ENCODE assay signal across 8 cellular contexts in the genomic region with DNA sequence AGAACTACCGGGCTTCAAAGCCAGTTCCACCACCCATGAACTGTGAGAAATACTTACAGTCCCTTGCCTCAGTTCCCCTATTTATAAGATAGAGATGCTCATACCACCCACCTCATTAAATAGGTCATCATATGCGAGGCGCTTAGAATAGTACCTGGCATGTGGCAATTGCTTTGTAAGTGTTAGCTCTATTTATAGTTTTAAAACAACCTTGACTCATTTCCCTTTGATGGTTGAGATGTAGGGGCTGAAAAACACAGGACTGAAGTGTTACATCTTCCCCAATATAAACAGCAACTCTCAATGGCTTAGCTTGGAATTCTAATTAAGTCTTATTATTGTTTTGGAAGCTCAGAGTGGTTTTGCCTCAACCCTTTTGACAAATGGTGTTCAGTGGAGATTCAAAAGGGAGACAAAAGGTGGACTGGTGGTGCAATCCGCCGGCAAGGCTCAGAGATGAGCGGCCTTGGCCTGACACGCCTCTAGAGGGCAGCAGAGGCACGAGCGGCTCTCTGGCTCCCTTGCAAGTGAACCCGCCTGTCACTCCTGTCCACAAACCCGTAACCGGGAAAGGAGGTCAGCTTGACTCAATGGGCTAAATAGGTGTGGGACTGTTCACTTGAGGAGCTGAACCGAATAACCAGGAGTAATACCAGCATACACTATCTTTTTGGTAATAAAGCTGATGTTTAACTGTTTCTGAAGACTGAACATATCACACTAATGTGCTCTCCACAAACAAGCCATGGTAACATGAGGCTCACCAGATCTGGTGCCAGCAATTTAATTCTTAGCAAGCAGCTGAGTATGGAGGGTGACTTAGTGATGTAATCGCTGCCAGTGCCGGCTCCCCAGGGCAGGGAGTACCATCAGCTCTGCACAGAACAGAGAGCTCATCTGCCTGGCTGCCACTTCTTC. TPM values are rescaled to one million over a fixed set of nuclear protein-coding genes. Genes with fewer than 3 reads are reported as not detected.
DNase-seq lines count a peak whose midpoint lies in the region; ATAC-seq, FAIRE-seq and TF ChIP-seq lines count a peak whose summit lies in the region.

No MANE protein-coding gene starts in this region.

- intact Hi-C loops in pancreas (cut with DNase I) (loop anchor here in 1 of 3 donors (5.0 kb wide), 1 partner anchor 71 kb away; no protein-coding TSS in a partner anchor), transverse colon (cut with DNase I; ENCODE audit: low total_unique reads) (loop anchor here (2.0 kb wide), 1 partner anchor 69 kb away; no protein-coding TSS in a partner anchor)

- no peaks in the 10 kb centered on the region for H3K79me1 ChIP-seq in H9 (ENCODE audit: insufficient read depth, low read depth, low read length, poor library complexity, severe bottlenecking)

- H4K91ac ChIP-seq in H9 (ENCODE audit: insufficient read length, low read depth, low read length), result no peak overlapping the region

- H3K4me1 Mint-ChIP-seq in H9, result peaks cover 22 to 25% of the 10 kb centered on the region in 2 experiments

- no peak overlapping the region for H3K4ac ChIP-seq in H9 (ENCODE audit: low read depth, low read length)

- H3K14ac ChIP-seq in H9 (ENCODE audit: insufficient read depth, low read length), result no peak overlapping the region

- H3K27me3 Mint-ChIP-seq in H9 (ENCODE audit: low read depth), result peaks cover 4% of the 10 kb centered on the region

- H3K4me3 ChIP-seq in MG63, result no peak overlapping the region
- no peak overlapping the region for H3K4me3 ChIP-seq in RWPE2 (ENCODE audit: severe bottlenecking)
- H3K4me3 ChIP-seq in gastroesophageal sphincter, result no peak overlapping the region
- H3K4me3 ChIP-seq in pancreas, result no peak overlapping the region
- no peak overlapping the region for H3K4me3 ChIP-seq in transverse colon

- H4K20me1 ChIP-seq in H9 (ENCODE audit: control insufficient read depth, insufficient read depth, insufficient read length), result no peaks in the 10 kb centered on the region

- no peak for TF ChIP-seq EP300 in gastroesophageal sphincter (IDR thresholded peaks at IDR 0.05)
- no peak for TF ChIP-seq EP300 in transverse colon (IDR thresholded peaks at IDR 0.05; ENCODE audit: low read depth)

- H3K9me3 Mint-ChIP-seq in H9, result no peaks in the 10 kb centered on the region

- H2BK20ac ChIP-seq in H9 (ENCODE audit: low read depth, low read length, poor library complexity, severe bottlenecking), result no peak overlapping the region

- no peak overlapping the region for H2BK5ac ChIP-seq in H9 (ENCODE audit: insufficient read length, low read length)

- H2AK5ac ChIP-seq in H9 (ENCODE audit: insufficient read length, low read length), result no peak overlapping the region

- peak; percentile 99 for TF ChIP-seq CTCF in H9 (conservative IDR thresholded peaks at IDR 0.05)
- peak; percentile 86 for TF ChIP-seq CTCF in RWPE2 (IDR thresholded peaks at IDR 0.05; ENCODE audit: poor library complexity, severe bottlenecking)
- peak; percentile 73 to 98 (median 76) for TF ChIP-seq CTCF in gastroesophageal sphincter (IDR thresholded peaks at IDR 0.05)
- peak; percentile 87 to 98 (median 92) for TF ChIP-seq CTCF in pancreas (IDR thresholded peaks at IDR 0.05)
- peak; percentile 67 to 95 (median 89) for TF ChIP-seq CTCF in transverse colon (IDR thresholded peaks at IDR 0.05)

- no peaks in the 10 kb centered on the region for H3K27me3 ChIP-seq in H9 (ENCODE audit: insufficient read depth, low read length)
- peaks cover 46% of the 10 kb centered on the region for H3K27me3 ChIP-seq in MG63
- H3K27me3 ChIP-seq in RWPE2 (ENCODE audit: insufficient read depth, poor library complexity, severe bottlenecking), result no peaks in the 10 kb centered on the region
- H3K27me3 ChIP-seq in gastroesophageal sphincter, result peaks cover 52% of the 10 kb centered on the region
- peaks cover 0 to 4% (median 0%) of the 10 kb centered on the region in 4 donors for H3K27me3 ChIP-seq in pancreas
- H3K27me3 ChIP-seq in transverse colon, result peaks cover 60% of the 10 kb centered on the region

- no peak overlapping the region for H2BK120ac ChIP-seq in H9 (ENCODE audit: low read depth, low read length, poor library complexity, severe bottlenecking)

- H3K36me3 ChIP-seq in MG63, result no peaks in the 10 kb centered on the region
- H3K36me3 ChIP-seq in RWPE2 (ENCODE audit: low read depth), result no peaks in the 10 kb centered on the region
- H3K36me3 ChIP-seq in gastroesophageal sphincter, result no peaks in the 10 kb centered on the region
- no peaks in the 10 kb centered on the region for H3K36me3 ChIP-seq in pancreas
- H3K36me3 ChIP-seq in transverse colon, result no peaks in the 10 kb centered on the region

- DNase-seq in GF-D8 (lab: John Stamatoyannopoulos, UW), result peak; percentile 14
- DNase-seq in H9, result peak; percentile 88
- DNase-seq in MG63, result peak; percentile 74
- DNase-seq in RWPE2 (ENCODE audit: low spot score), result no peak
- peak; percentile 92 for DNase-seq in activated effector memory CD4-positive, alpha-beta T cell treated with anti-CD3 and anti-CD28 coated beads, Interleukin-2, amount 50 U/mL, for 16 hours
- peak; percentile 64 to 93 (median 85) for DNase-seq in pancreas
- DNase-seq in transverse colon, result peak; percentile 83

- no peak overlapping the region for H3K4me2 ChIP-seq in H9 (ENCODE audit: insufficient read depth, insufficient read length, low read length)

- H3K27ac ChIP-seq in H9 (ENCODE audit: insufficient read length, low read depth, low read length) (no peak overlapping the region), RWPE2 (ENCODE audit: poor library complexity, severe bottlenecking) (no peak overlapping the region), gastroesophageal sphincter (no peak overlapping the region), pancreas (no peak overlapping the region), transverse colon (no peak overlapping the region)

- no peak overlapping the region for H3K9ac ChIP-seq in H9 (ENCODE audit: extremely low read depth, insufficient read length, low read length)

- H3K36me3 Mint-ChIP-seq in H9 (ENCODE audit: insufficient read depth in 1 of 3, low read depth in 3 of 3), result no peaks in the 10 kb centered on the region

- H3K4me1 ChIP-seq in H9 (ENCODE audit: insufficient read depth, low read length), result no peaks in the 10 kb centered on the region; the same call in 1 of the 2 replicates
- no peaks in the 10 kb centered on the region for H3K4me1 ChIP-seq in RWPE2 (ENCODE audit: insufficient read depth, poor library complexity, severe bottlenecking)
- H3K4me1 ChIP-seq in gastroesophageal sphincter, result peaks cover 0 to 5% (median 0%) of the 10 kb centered on the region in 3 donors
- H3K4me1 ChIP-seq in pancreas, result no peaks in the 10 kb centered on the region
- H3K4me1 ChIP-seq in transverse colon, result no peaks in the 10 kb centered on the region

- in situ Hi-C loops in transverse colon (cut with MboI; ENCODE audit: low pct_ligation_motif_present in 1 of 4, low pct_unique_long_range_greater_than_20kb in 1 of 4, low sequenced_read_pairs in 3 of 4), result loop anchor here in 3 of 4 donors (10.0 to 25.0 kb wide), 2 partner anchors 63 to 326 kb away; no protein-coding TSS in a partner anchor

- no peak overlapping the region for H3K27ac Mint-ChIP-seq in H9

- H3K9me3 ChIP-seq in H9 (ENCODE audit: control insufficient read depth, low read depth, low read length) (no peaks in the 10 kb centered on the region), MG63 (no peaks in the 10 kb centered on the region), RWPE2 (ENCODE audit: severe bottlenecking) (no peaks in the 10 kb centered on the region), gastroesophageal sphincter (no peaks in the 10 kb centered on the region), pancreas (no peaks in the 10 kb centered on the region), transverse colon (no peaks in the 10 kb centered on the region)

- no peak overlapping the region for H3T11ph ChIP-seq in H9 (ENCODE audit: low read length)

- no peak overlapping the region for H2AFZ ChIP-seq in H9 (ENCODE audit: low read length)

- no peak overlapping the region for H3K23ac ChIP-seq in H9 (ENCODE audit: insufficient read length, low read depth, low read length)

- no peak overlapping the region for H4K5ac ChIP-seq in H9 (ENCODE audit: insufficient read length, low read depth, low read length)

- H3K23me2 ChIP-seq in H9 (ENCODE audit: insufficient read length, low read depth, low read length, poor library complexity, severe bottlenecking), result no peaks in the 10 kb centered on the region

- H2BK12ac ChIP-seq in H9 (ENCODE audit: insufficient read length, low read depth, low read length), result no peak overlapping the region

- no peak overlapping the region for H3K56ac ChIP-seq in H9 (ENCODE audit: insufficient read length, low read depth, low read length)

- TF ChIP-seq POLR2A in gastroesophageal sphincter (IDR thresholded peaks at IDR 0.05) (no peak), transverse colon (IDR thresholded peaks at IDR 0.05) (no peak)

- no peak for FAIRE-seq in pancreas (lab: Jason Lieb, UNC)

- no peak overlapping the region for H4K8ac ChIP-seq in H9 (replicated peaks; ENCODE audit: insufficient read length, low read depth, low read length)

- no peak overlapping the region for H2BK15ac ChIP-seq in H9 (ENCODE audit: low read depth, low read length)

- H3K18ac ChIP-seq in H9 (ENCODE audit: insufficient read length, low read depth, low read length), result no peak overlapping the region

- no peak overlapping the region for H3K4me3 Mint-ChIP-seq in H9

- no CpG with 5 or more reads among the region's 15 CpGs for WGBS in H9 (ENCODE audit: extremely low coverage, insufficient read length, low lambda C conversion rate)
- 19 to 24% methylated on average over 6 to 9 of the region's 15 CpGs for WGBS in gastroesophageal sphincter (ENCODE audit: low coverage in 1 of 2), 2 donors
- WGBS in pancreas, 2 donors, result 5 to 7% methylated on average over 15 of the region's 15 CpGs
- 9 to 48% methylated on average over 3 to 15 of the region's 15 CpGs for WGBS in transverse colon (ENCODE audit: low coverage in 1 of 2), 2 donors

- ATAC-seq in RWPE2 (ENCODE audit: low read depth) (peak; percentile 94), gastroesophageal sphincter (peak; percentile 90), pancreas (peak; percentile 97 to 100 (median 100))

- H3K79me2 ChIP-seq in H9 (ENCODE audit: insufficient read depth, low read length), result no peaks in the 10 kb centered on the region

RNA-seq across cellular contexts. Expression of a gene that starts 19.5 kb away (rescaled TPM):
- total RNA-seq in H9 (2021) (8.6 and 10.9 TPM in 2 replicates), gastroesophageal sphincter (10 to 100 TPM; 12.0 to 30.3 (median 20.5) TPM), pancreas (10 to 100 TPM; 12.9 to 26.3 (median 15.3) TPM), transverse colon (10 to 100 TPM in 3 of 4 donors, 1 to 10 TPM in 1; 8.6 to 21.8 (median 20.9) TPM)
- total RNA-seq in MG63 (2014; rRNA removed; shearing (Covaris generic); ENCODE audit: low replicate concordance), result 52.0 and 73.4 TPM in 2 replicates
- 10 to 100 TPM; 18.0 to 24.1 TPM for polyA plus RNA-seq in pancreas
